Comparison of ENCODE assay signal across 1 cellular context in the genomic region with DNA sequence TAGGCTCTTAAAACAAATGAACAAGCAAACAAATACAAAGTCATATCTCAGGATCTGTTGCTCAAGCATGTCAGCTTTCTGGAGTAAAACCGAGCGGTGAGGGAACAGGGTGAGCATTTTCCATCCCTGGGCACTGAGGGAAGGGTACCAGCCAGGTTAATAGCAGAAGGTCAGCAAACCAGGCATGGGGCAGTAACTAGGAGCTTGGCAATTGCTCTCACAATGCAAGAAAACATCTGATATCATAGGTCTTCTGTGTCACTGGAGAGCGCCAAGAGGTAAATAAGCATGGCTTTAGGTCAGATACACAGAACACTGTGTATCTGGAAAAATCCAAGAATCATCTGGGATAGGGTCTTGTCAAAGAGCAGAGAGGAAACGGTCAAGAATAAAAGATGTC.
TF ChIP-seq lines count a peak whose summit lies in the region.

No MANE protein-coding gene starts in this region.

TF ChIP-seq in HepG2, 621 proteins besides CTCF, POLR2A, EP300 and RAD21 (continued from another document):
- TF ChIP-seq, protein P1, sequence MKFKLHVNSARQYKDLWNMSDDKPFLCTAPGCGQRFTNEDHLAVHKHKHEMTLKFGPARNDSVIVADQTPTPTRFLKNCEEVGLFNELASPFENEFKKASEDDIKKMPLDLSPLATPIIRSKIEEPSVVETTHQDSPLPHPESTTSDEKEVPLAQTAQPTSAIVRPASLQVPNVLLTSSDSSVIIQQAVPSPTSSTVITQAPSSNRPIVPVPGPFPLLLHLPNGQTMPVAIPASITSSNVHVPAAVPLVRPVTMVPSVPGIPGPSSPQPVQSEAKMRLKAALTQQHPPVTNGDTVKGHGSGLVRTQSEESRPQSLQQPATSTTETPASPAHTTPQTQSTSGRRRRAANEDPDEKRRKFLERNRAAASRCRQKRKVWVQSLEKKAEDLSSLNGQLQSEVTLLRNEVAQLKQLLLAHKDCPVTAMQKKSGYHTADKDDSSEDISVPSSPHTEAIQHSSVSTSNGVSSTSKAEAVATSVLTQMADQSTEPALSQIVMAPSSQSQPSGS (CRISPR knock-in tag; IDR thresholded peaks at IDR 0.05) = no peak
